ENCODE assay signal across 24 cellular contexts in the genomic region with DNA sequence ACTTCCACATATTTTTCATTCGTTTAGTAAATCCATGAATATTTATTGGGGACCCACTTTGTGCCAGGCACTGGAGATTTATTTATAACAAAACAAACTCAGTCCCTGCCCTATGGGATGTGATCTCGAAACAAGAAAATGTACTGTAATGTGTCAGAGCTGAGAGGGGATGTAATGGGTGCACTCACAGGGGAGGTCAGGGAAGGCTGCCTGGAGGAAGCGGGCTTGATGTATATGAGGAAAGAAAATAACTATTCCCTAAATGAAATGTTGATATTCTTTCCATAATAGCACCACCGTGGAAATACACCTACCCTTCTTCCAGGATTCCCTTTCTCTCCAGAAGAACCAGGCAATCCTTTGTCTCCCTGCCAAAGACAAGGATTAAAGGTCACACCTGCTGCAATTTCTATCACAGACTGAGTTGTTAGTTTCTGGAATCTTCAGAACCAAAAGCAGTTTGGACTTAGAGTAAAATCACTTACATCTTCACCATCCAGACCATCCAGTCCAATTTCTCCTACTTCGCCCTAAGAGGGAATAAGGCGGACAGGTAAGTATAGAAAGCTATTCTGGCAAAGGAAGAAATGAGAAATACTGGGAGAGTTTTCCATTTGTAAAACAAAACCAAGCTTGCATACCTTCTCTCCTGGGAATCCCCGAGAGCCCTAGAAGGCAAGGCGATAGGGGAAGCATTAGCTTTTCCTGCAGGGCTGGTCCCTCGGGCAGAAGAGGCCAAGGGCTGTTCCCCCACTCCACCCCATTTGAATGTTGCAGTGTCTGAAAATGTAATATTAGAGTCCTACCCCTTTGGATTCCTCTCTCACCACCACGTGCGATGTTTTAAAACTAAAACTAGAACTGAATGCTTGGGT. TPM values are rescaled to one million over a fixed set of nuclear protein-coding genes. Genes with fewer than 3 reads are reported as not detected.
DNase-seq lines count a peak whose midpoint lies in the region; ATAC-seq and TF ChIP-seq lines count a peak whose summit lies in the region.
"Had no signal": no experiment of that assay in that cellular context is flagged by ENCODE, and none has a peak within 500 bp of the region (broad histone marks: within the 10 kb centered on the region; RNA-seq: fewer than 3 reads in every experiment).

No MANE protein-coding gene starts in this region.

- peak overlapping the region in 2 of 3 experiments; percentile 29 to 90; a peak in 3 of 7 replicates for H3K27ac Mint-ChIP-seq in H9
- H3K27ac Mint-ChIP-seq in central memory CD8-positive, alpha-beta T cell (ENCODE audit: low read depth), result peak overlapping the region; percentile 27
- no peak overlapping the region for H3K27ac Mint-ChIP-seq in osteocyte (ENCODE audit: unreplicated experiment)
- H3K27ac Mint-ChIP-seq: CD8-positive, alpha-beta memory T cell; natural killer cell had no signal

- H3K4me3 Mint-ChIP-seq in H9, result no peak overlapping the region; a peak in 1 of 5 replicates
- no peak overlapping the region for H3K4me3 Mint-ChIP-seq in central memory CD8-positive, alpha-beta T cell
- H3K4me3 Mint-ChIP-seq in osteocyte (ENCODE audit: unreplicated experiment), result no peak overlapping the region
- H3K4me3 Mint-ChIP-seq: CD8-positive, alpha-beta memory T cell; natural killer cell had no signal

- intact Hi-C loops in lower lobe of right lung (cut with DNase I), result no loop called here

- H3K27ac ChIP-seq in H9 (ENCODE audit: insufficient read length, low read depth, low read length) (no peak overlapping the region), lower lobe of right lung (peak overlapping the region; percentile 31), stomach smooth muscle (ENCODE audit: low read length) (peak overlapping the region; percentile 77)
- H3K27ac ChIP-seq: WERI-Rb-1 had no signal

- no peak overlapping the region for H3K56ac ChIP-seq in H9 (ENCODE audit: insufficient read length, low read depth, low read length)

- no peak overlapping the region for H2AK5ac ChIP-seq in H9 (ENCODE audit: insufficient read length, low read length)

- no peak overlapping the region for H2BK20ac ChIP-seq in H9 (ENCODE audit: low read depth, low read length, poor library complexity, severe bottlenecking)

- peak; percentile 47 for DNase-seq in H9
- DNase-seq in central memory CD8-positive, alpha-beta T cell (ENCODE audit: low spot score in 2 of 2), result no peak
- DNase-seq in lower lobe of right lung, result no peak
- DNase-seq in osteocyte (ENCODE audit: extremely low spot score, unreplicated experiment), result no peak
- DNase-seq in HK-2 (ENCODE audit: unreplicated experiment), result no peak
- DNase-seq: activated effector memory CD4-positive, alpha-beta T cell treated with anti-CD3 and anti-CD28 coated beads, Interleukin-2, amount 50 U/mL, for 16 hours; AML-193; CD8-positive, alpha-beta memory T cell; effector CD4-positive, alpha-beta T cell; foreskin melanocyte; GF-D8; hippocampal formation; Kasumi-1; kidney; natural killer cell; NCI-H187 treated with DMSO at 0.1 percent for 48 hours; NCI-H446; Peyer's patch; posterior cingulate gyrus; SK-N-SH; T-helper 2 cell; WERI-Rb-1 had no signal

- no peaks in the 10 kb centered on the region for H3K23me2 ChIP-seq in H9 (ENCODE audit: insufficient read length, low read depth, low read length, poor library complexity, severe bottlenecking)

- H2AFZ ChIP-seq in H9 (ENCODE audit: low read length), result no peak overlapping the region

- H2BK120ac ChIP-seq in H9 (ENCODE audit: low read depth, low read length, poor library complexity, severe bottlenecking), result no peak overlapping the region

- H2BK12ac ChIP-seq in H9 (ENCODE audit: insufficient read length, low read depth, low read length), result no peak overlapping the region

- H3K79me2 ChIP-seq in H9 (ENCODE audit: insufficient read depth, low read length), result no peaks in the 10 kb centered on the region

- ATAC-seq in central memory CD8-positive, alpha-beta T cell (replicated peaks; ENCODE audit: extremely low read depth, poor library complexity, severe bottlenecking), result no peak
- ATAC-seq in lower lobe of right lung (no peak), GM18907 (IDR thresholded peaks at IDR 0.05; ENCODE audit: unreplicated experiment) (no peak)
- ATAC-seq: natural killer cell had no signal

- no peak overlapping the region for H3K4ac ChIP-seq in H9 (ENCODE audit: low read depth, low read length)

- no peaks in the 10 kb centered on the region for H3K79me1 ChIP-seq in H9 (ENCODE audit: insufficient read depth, low read depth, low read length, poor library complexity, severe bottlenecking)

- H4K5ac ChIP-seq in H9 (ENCODE audit: insufficient read length, low read depth, low read length), result no peak overlapping the region

- H3K27me3 ChIP-seq in H9 (ENCODE audit: insufficient read depth, low read length) (no peaks in the 10 kb centered on the region), lower lobe of right lung (ENCODE audit: low read depth) (peaks cover 7% of the 10 kb centered on the region), stomach smooth muscle (ENCODE audit: control insufficient read depth in 1 of 2, insufficient read depth in 2 of 2, low read length in 2 of 2) (no peaks in the 10 kb centered on the region)
- H3K27me3 ChIP-seq: Peyer's patch had no signal

- no peak overlapping the region for H4K91ac ChIP-seq in H9 (ENCODE audit: insufficient read length, low read depth, low read length)

- H3K4me1 Mint-ChIP-seq in H9 (peaks cover 30 to 39% of the 10 kb centered on the region in 2 experiments), osteocyte (ENCODE audit: unreplicated experiment) (peaks cover 20% of the 10 kb centered on the region)
- H3K4me1 Mint-ChIP-seq in central memory CD8-positive, alpha-beta T cell, result no peaks in the 10 kb centered on the region
- H3K4me1 Mint-ChIP-seq: CD8-positive, alpha-beta memory T cell; natural killer cell had no signal

- no peaks in the 10 kb centered on the region for H3K9me3 Mint-ChIP-seq in H9
- H3K9me3 Mint-ChIP-seq in central memory CD8-positive, alpha-beta T cell, result no peaks in the 10 kb centered on the region
- H3K9me3 Mint-ChIP-seq in osteocyte (ENCODE audit: unreplicated experiment), result no peaks in the 10 kb centered on the region
- H3K9me3 Mint-ChIP-seq: CD8-positive, alpha-beta memory T cell; natural killer cell had no signal

- H3K36me3 Mint-ChIP-seq in H9 (ENCODE audit: insufficient read depth in 1 of 3, low read depth in 3 of 3), result no peaks in the 10 kb centered on the region; a peak in 1 of 7 replicates
- no peaks in the 10 kb centered on the region for H3K36me3 Mint-ChIP-seq in central memory CD8-positive, alpha-beta T cell (ENCODE audit: insufficient read depth)
- H3K36me3 Mint-ChIP-seq in osteocyte (ENCODE audit: unreplicated experiment), result peaks cover 15% of the 10 kb centered on the region
- H3K36me3 Mint-ChIP-seq: CD8-positive, alpha-beta memory T cell; natural killer cell had no signal

- no CpG with 5 or more reads among the region's 11 CpGs for WGBS in H9 (ENCODE audit: extremely low coverage, insufficient read length, low lambda C conversion rate)

- no peak overlapping the region for H3K4me3 ChIP-seq in lower lobe of right lung
- H3K4me3 ChIP-seq in stomach smooth muscle (ENCODE audit: low read length in 2 of 2), result peak overlapping the region in 1 of 2 donors; percentile 29
- H3K4me3 ChIP-seq: Peyer's patch had no signal

- H3K27me3 Mint-ChIP-seq in H9 (ENCODE audit: low read depth), result peaks cover 14% of the 10 kb centered on the region
- H3K27me3 Mint-ChIP-seq in central memory CD8-positive, alpha-beta T cell, result no peaks in the 10 kb centered on the region
- no peaks in the 10 kb centered on the region for H3K27me3 Mint-ChIP-seq in osteocyte (ENCODE audit: unreplicated experiment)
- H3K27me3 Mint-ChIP-seq: CD8-positive, alpha-beta memory T cell had no signal

- no peak overlapping the region for H3K14ac ChIP-seq in H9 (ENCODE audit: insufficient read depth, low read length)

- H2BK5ac ChIP-seq in H9 (ENCODE audit: insufficient read length, low read length), result no peak overlapping the region

- TF ChIP-seq CTCF in H9 (conservative IDR thresholded peaks at IDR 0.05) (no peak), lower lobe of right lung (IDR thresholded peaks at IDR 0.05) (no peak), osteocyte (IDR thresholded peaks at IDR 0.05) (no peak)

- no peak overlapping the region for H3K9ac ChIP-seq in H9 (ENCODE audit: extremely low read depth, insufficient read length, low read length)
- H3K9ac ChIP-seq in stomach smooth muscle (ENCODE audit: low read length in 2 of 2), result peak overlapping the region in 1 of 2 donors; percentile 21
- H3K9ac ChIP-seq: SK-N-SH had no signal

- no peak overlapping the region for H4K8ac ChIP-seq in H9 (replicated peaks; ENCODE audit: insufficient read length, low read depth, low read length)

- H3K9me3 ChIP-seq in H9 (ENCODE audit: control insufficient read depth, low read depth, low read length) (no peaks in the 10 kb centered on the region), lower lobe of right lung (no peaks in the 10 kb centered on the region), stomach smooth muscle (ENCODE audit: control insufficient read depth in 2 of 2, low read length in 2 of 2) (no peaks in the 10 kb centered on the region)
- H3K9me3 ChIP-seq: Peyer's patch, SK-N-SH had no signal

- H3K18ac ChIP-seq in H9 (ENCODE audit: insufficient read length, low read depth, low read length), result peak overlapping the region; percentile 30

- no peaks in the 10 kb centered on the region for H4K20me1 ChIP-seq in H9 (ENCODE audit: control insufficient read depth, insufficient read depth, insufficient read length)

- no peak overlapping the region for H3K23ac ChIP-seq in H9 (ENCODE audit: insufficient read length, low read depth, low read length)

- no peak overlapping the region for H3T11ph ChIP-seq in H9 (ENCODE audit: low read length)

- no peak overlapping the region for H2BK15ac ChIP-seq in H9 (ENCODE audit: low read depth, low read length)

- H3K4me2 ChIP-seq in H9 (ENCODE audit: insufficient read depth, insufficient read length, low read length), result peak overlapping the region; percentile 16
- H3K4me2 ChIP-seq: SK-N-SH had no signal

- H3K4me1 ChIP-seq in H9 (ENCODE audit: insufficient read depth, low read length), result peaks cover 6% of the 10 kb centered on the region; the same call in 1 of the 2 replicates
- no peaks in the 10 kb centered on the region for H3K4me1 ChIP-seq in lower lobe of right lung
- H3K4me1 ChIP-seq in stomach smooth muscle (ENCODE audit: control insufficient read depth, insufficient read depth, low read length), result peaks cover 53% of the 10 kb centered on the region
- H3K4me1 ChIP-seq: Peyer's patch had no signal

- H3K36me3 ChIP-seq in lower lobe of right lung (peaks cover 30% of the 10 kb centered on the region), stomach smooth muscle (ENCODE audit: control insufficient read depth in 2 of 2, insufficient read depth in 2 of 2, low read length in 2 of 2) (peaks cover 82 to 86% of the 10 kb centered on the region in 2 donors)
- H3K36me3 ChIP-seq: WERI-Rb-1 had no signal

RNA-seq across cellular contexts. Expression of gene COL6A3, which starts 55.0 kb away (rescaled TPM):
- total RNA-seq in H9 (2021), result 0.66 and 0.81 TPM in 2 replicates
- total RNA-seq in lower lobe of right lung, result 114 TPM
- total RNA-seq in osteocyte, result 143 and 159 TPM in 2 replicates

Comparison
In these comparisons a context has a peak if more than half of its experiments do, and no peak if none do; other contexts are left out.
1. RNA of gene COL6A3, which starts 55.0 kb away (total RNA-seq): 143 to 159 TPM in osteocyte and 114 TPM in lower lobe of right lung (single experiment); 0.66 to 0.81 TPM in H9; every median in the first group is over 10 times any median in the second.